Comparison of ENCODE assay signal across 20 cellular contexts in genomic region chr3:150419076-150419868, GRCh38. TPM values are rescaled to one million over a fixed set of nuclear protein-coding genes. Genes with fewer than 3 reads are reported as not detected.
DNase-seq lines count a peak whose midpoint lies in the region; FAIRE-seq and TF ChIP-seq lines count a peak whose summit lies in the region.
"Had no signal": no experiment of that assay in that cellular context is flagged by ENCODE, and none has a peak within 500 bp of the region (broad histone marks: within the 10 kb centered on the region; RNA-seq: fewer than 3 reads in every experiment).

No MANE protein-coding gene starts in this region.

- H4K20me1 ChIP-seq in fibroblast of lung (ENCODE audit: control insufficient read depth, extremely low read depth, insufficient read depth, low read length), result peaks cover 17% of the 10 kb centered on the region

- no peaks in the 10 kb centered on the region for H3K27me3 ChIP-seq in fibroblast of lung (ENCODE audit: control insufficient read depth, insufficient read depth, low read length)
- H3K27me3 ChIP-seq: ascending aorta, Peyer's patch had no signal

- H3K4me1 ChIP-seq in fibroblast of lung (ENCODE audit: control insufficient read depth, extremely low read depth, insufficient read depth, low read length), result peaks cover 14% of the 10 kb centered on the region

- TF ChIP-seq CTCF in fibroblast of lung (conservative IDR thresholded peaks at IDR 0.05 in 1 of 2, IDR thresholded peaks at IDR 0.05 in 1 of 2; ENCODE audit: low read depth in 1 of 2, low read length in 2 of 2) (no peak), retinal pigment epithelial cell (conservative IDR thresholded peaks at IDR 0.05; ENCODE audit: low read depth, low read length) (no peak)

- H3K9me3 ChIP-seq in fibroblast of lung (ENCODE audit: control insufficient read depth, insufficient read depth, low read depth, low read length), result no peaks in the 10 kb centered on the region
- H3K9me3 ChIP-seq: ascending aorta, Peyer's patch, SK-N-SH had no signal

- peak; percentile 66 for FAIRE-seq in RCC 7860 (lab: Jason Lieb, UNC)

- no peak overlapping the region for H2AFZ ChIP-seq in fibroblast of lung (ENCODE audit: low read length)

- H3K36me3 ChIP-seq in fibroblast of lung (ENCODE audit: control insufficient read depth, insufficient read depth, low read length), result peaks cover 2% of the 10 kb centered on the region

- H3K4me2 ChIP-seq in fibroblast of lung (ENCODE audit: extremely low read depth, insufficient read depth, low read length), result peak overlapping the region; percentile 67

- H3K4me3 ChIP-seq in fibroblast of lung (replicated peaks in 1 of 4; ENCODE audit: control extremely low read depth in 1 of 4, insufficient read depth in 1 of 4, low read depth in 3 of 4, low read length in 4 of 4), result peak overlapping the region in 2 of 4 experiments; percentile 16 to 18
- H3K4me3 ChIP-seq in retinal pigment epithelial cell (ENCODE audit: low read length), result peak overlapping the region; percentile 6
- H3K4me3 ChIP-seq: ascending aorta, Peyer's patch had no signal

- DNase-seq in HCEC 1CT (peak; percentile 60), RCC 7860 (ENCODE audit: low spot score) (no peak), fibroblast of lung (ENCODE audit: low read depth in 2 of 2) (peak in 1 of 2 donors; percentile 41), retinal pigment epithelial cell (ENCODE audit: low read depth) (no peak), cerebellum (ENCODE audit: low spot score) (no peak), activated gamma-delta T cell treated with Interleukin-2 at 50 U/mL for 16 hours (no peak), NCI-H1436 treated with DMSO at 0.1 percent for 48 hours (lab: John Stamatoyannopoulos, UW) (no peak)
- no peak for DNase-seq in NK-92 treated with Interleukin-12 subunit alpha and Interleukin-12 subunit beta, amount 100 ng/mL, for 24 hours (lab: John Stamatoyannopoulos, UW)
- DNase-seq: activated CD8-positive, alpha-beta T cell treated with anti-CD3 and anti-CD28 coated beads for 36 hours; activated naive CD4-positive, alpha-beta T cell treated with anti-CD3 and anti-CD28 coated beads for 36 hours; AML-193; effector memory CD4-positive, alpha-beta T cell; EL; head of caudate nucleus; IMR-90; NCI-H1694; NCI-H774; Peyer's patch; SK-N-SH had no signal

- no peak overlapping the region for H3K27ac ChIP-seq in fibroblast of lung (ENCODE audit: insufficient read depth, low read length)
- H3K27ac ChIP-seq: ascending aorta, Peyer's patch had no signal

- H3K9ac ChIP-seq in fibroblast of lung (ENCODE audit: insufficient read depth, low read length), result no peak overlapping the region
- H3K9ac ChIP-seq: SK-N-SH had no signal

- H3K79me2 ChIP-seq in fibroblast of lung (ENCODE audit: control insufficient read depth, insufficient read depth, low read length), result peaks cover 100% of the 10 kb centered on the region

RNA-seq across cellular contexts. Expression of gene TSC22D2, which starts 11.2 kb away (rescaled TPM):
- 10.3 and 23.6 TPM in 2 replicates for total RNA-seq in fibroblast of lung
- polyA plus RNA-seq in fibroblast of lung, result 29.3 and 45.5 TPM in 2 replicates
- 30.3 and 41.2 TPM in 2 replicates for polyA plus RNA-seq in fibroblast of lung (2012)
- 11.1 and 13.0 TPM in 2 replicates for polyA minus RNA-seq in fibroblast of lung (ENCODE audit: low replicate concordance)
- total RNA-seq in cerebellum, result 39.0 TPM
